In the genomic region with DNA sequence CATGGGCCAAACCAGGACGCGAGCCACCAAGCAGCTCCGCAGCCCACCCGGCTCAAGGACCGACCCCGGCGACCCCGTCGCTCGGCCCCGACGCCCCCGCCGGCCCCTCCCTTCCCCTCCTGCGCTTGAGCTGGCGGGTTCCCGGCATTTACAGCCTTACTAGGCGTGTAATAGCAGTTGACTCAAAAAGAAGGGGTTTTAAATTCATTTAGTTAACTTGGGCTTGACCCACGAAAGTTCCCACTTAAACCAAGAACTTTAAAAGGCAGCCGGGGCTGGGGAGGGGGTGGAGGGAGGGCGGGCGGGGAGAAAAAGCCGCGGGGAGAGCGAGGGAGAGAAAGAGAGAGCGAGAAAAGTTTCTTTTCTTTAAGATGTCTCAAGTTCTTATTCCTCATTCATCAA, we compare ENCODE assay signal across 15 cellular contexts. TPM values are rescaled to one million over a fixed set of nuclear protein-coding genes. Genes with fewer than 3 reads are reported as not detected.
DNase-seq lines count a peak whose midpoint lies in the region; ATAC-seq and TF ChIP-seq lines count a peak whose summit lies in the region.
"Had no signal": no experiment of that assay in that cellular context is flagged by ENCODE, and none has a peak within 500 bp of the region (broad histone marks: within the 10 kb centered on the region; RNA-seq: fewer than 3 reads in every experiment).

No MANE protein-coding gene starts in this region.

- peaks cover 27% of the 10 kb centered on the region for H3K27me3 Mint-ChIP-seq in activated naive CD4-positive, alpha-beta T cell treated with anti-CD3 and anti-CD28 coated beads, Interleukin-2, amount 50 U/mL, for 24 hours
- peaks cover 48% of the 10 kb centered on the region for H3K27me3 Mint-ChIP-seq in T-helper 17 cell
- peaks cover 82% of the 10 kb centered on the region for H3K27me3 Mint-ChIP-seq in stimulated activated memory B cell treated with anti-CD40 and anti-IgM and Interleukin-4, amounts not matched to agents 10 μg/mL and 1 μg/mL and 100 μg/mL, for 72 hours

- no peak overlapping the region for H3K27ac ChIP-seq in iPS-18a (ENCODE audit: low read length)
- no peak overlapping the region for H3K27ac ChIP-seq in colonic mucosa
- H3K27ac ChIP-seq: heart right ventricle, KMS-11, lower lobe of right lung, testis had no signal

- H3K4me3 ChIP-seq in iPS-18a (ENCODE audit: low read length) = peak overlapping the region; percentile 28
- H3K4me3 ChIP-seq in colonic mucosa = no peak overlapping the region
- H3K4me3 ChIP-seq: lower lobe of right lung, testis had no signal

- H3K4me3 Mint-ChIP-seq in activated naive CD4-positive, alpha-beta T cell treated with anti-CD3 and anti-CD28 coated beads, Interleukin-2, amount 50 U/mL, for 24 hours = peak overlapping the region; percentile 67
- H3K4me3 Mint-ChIP-seq in T-helper 17 cell = peak overlapping the region; percentile 62
- H3K4me3 Mint-ChIP-seq in stimulated activated memory B cell treated with anti-CD40 and anti-IgM and Interleukin-4, amounts not matched to agents 10 μg/mL and 1 μg/mL and 100 μg/mL, for 72 hours = peak overlapping the region; percentile 37

- no peak for DNase-seq in activated naive CD4-positive, alpha-beta T cell treated with Interleukin-2 at 50 U/mL for 16 hours
- DNase-seq in T-helper 17 cell (no peak), colonic mucosa (no peak)
- DNase-seq: heart right ventricle, lower lobe of right lung, NCI-H526 treated with DMSO at 0.1 percent for 48 hours, SIG-M5, testis had no signal

- H3K9ac ChIP-seq in iPS-18a (ENCODE audit: low read length) (no peak overlapping the region), colonic mucosa (ENCODE audit: low read depth in 2 of 2, low read length in 2 of 2) (no peak overlapping the region)
- H3K9ac ChIP-seq: KMS-11 had no signal

- TF ChIP-seq CTCF in colonic mucosa (IDR thresholded peaks at IDR 0.05) = no peak

- no peak for ATAC-seq in T-helper 17 cell
- ATAC-seq in stimulated activated memory B cell treated with anti-CD40 and anti-IgM and Interleukin-4, amounts not matched to agents 10 μg/mL and 1 μg/mL and 100 μg/mL, for 72 hours = no peak
- ATAC-seq in HG02870 (IDR thresholded peaks at IDR 0.05; ENCODE audit: unreplicated experiment) = no peak
- no peak for ATAC-seq in HG03135 (IDR thresholded peaks at IDR 0.05; ENCODE audit: unreplicated experiment)
- ATAC-seq: heart right ventricle, lower lobe of right lung had no signal

- peaks cover 25% of the 10 kb centered on the region for H3K4me1 Mint-ChIP-seq in activated naive CD4-positive, alpha-beta T cell treated with anti-CD3 and anti-CD28 coated beads, Interleukin-2, amount 50 U/mL, for 24 hours
- peaks cover 18% of the 10 kb centered on the region for H3K4me1 Mint-ChIP-seq in T-helper 17 cell
- peaks cover 35% of the 10 kb centered on the region for H3K4me1 Mint-ChIP-seq in stimulated activated memory B cell treated with anti-CD40 and anti-IgM and Interleukin-4, amounts not matched to agents 10 μg/mL and 1 μg/mL and 100 μg/mL, for 72 hours

- no peaks in the 10 kb centered on the region for H3K9me3 ChIP-seq in T-helper 17 cell (ENCODE audit: control insufficient read depth, low read length, poor library complexity, severe bottlenecking)
- no peaks in the 10 kb centered on the region for H3K9me3 ChIP-seq in iPS-18a (ENCODE audit: control insufficient read depth, low read depth, low read length)
- no peaks in the 10 kb centered on the region for H3K9me3 ChIP-seq in colonic mucosa
- H3K9me3 ChIP-seq: heart right ventricle, lower lobe of right lung, testis had no signal

- H3K36me3 Mint-ChIP-seq in activated naive CD4-positive, alpha-beta T cell treated with anti-CD3 and anti-CD28 coated beads, Interleukin-2, amount 50 U/mL, for 24 hours = no peaks in the 10 kb centered on the region
- H3K36me3 Mint-ChIP-seq in T-helper 17 cell (ENCODE audit: low read depth) = peaks cover 2% of the 10 kb centered on the region
- peaks cover 5% of the 10 kb centered on the region for H3K36me3 Mint-ChIP-seq in stimulated activated memory B cell treated with anti-CD40 and anti-IgM and Interleukin-4, amounts not matched to agents 10 μg/mL and 1 μg/mL and 100 μg/mL, for 72 hours

- H3K36me3 ChIP-seq in iPS-18a (ENCODE audit: control insufficient read depth, low read depth, low read length) (no peaks in the 10 kb centered on the region), colonic mucosa (no peaks in the 10 kb centered on the region)
- H3K36me3 ChIP-seq: heart right ventricle, lower lobe of right lung had no signal

- intact Hi-C loops in colonic mucosa (cut with DNase I) = no loop called here

- no peaks in the 10 kb centered on the region for H3K9me3 Mint-ChIP-seq in activated naive CD4-positive, alpha-beta T cell treated with anti-CD3 and anti-CD28 coated beads, Interleukin-2, amount 50 U/mL, for 24 hours
- no peaks in the 10 kb centered on the region for H3K9me3 Mint-ChIP-seq in stimulated activated memory B cell treated with anti-CD40 and anti-IgM and Interleukin-4, amounts not matched to agents 10 μg/mL and 1 μg/mL and 100 μg/mL, for 72 hours

- no peak overlapping the region for H3K27ac Mint-ChIP-seq in activated naive CD4-positive, alpha-beta T cell treated with anti-CD3 and anti-CD28 coated beads, Interleukin-2, amount 50 U/mL, for 24 hours
- no peak overlapping the region for H3K27ac Mint-ChIP-seq in T-helper 17 cell
- H3K27ac Mint-ChIP-seq in stimulated activated memory B cell treated with anti-CD40 and anti-IgM and Interleukin-4, amounts not matched to agents 10 μg/mL and 1 μg/mL and 100 μg/mL, for 72 hours = peak overlapping the region; percentile 16

- H3K4me1 ChIP-seq in iPS-18a (ENCODE audit: control insufficient read depth, low read depth, low read length) (peaks cover 13% of the 10 kb centered on the region), colonic mucosa (peaks cover 3% of the 10 kb centered on the region)

- H3K27me3 ChIP-seq in iPS-18a (ENCODE audit: control insufficient read depth, insufficient read depth, low read length) (peaks cover 94% of the 10 kb centered on the region), colonic mucosa (peaks cover 83% of the 10 kb centered on the region)

RNA-seq across cellular contexts. Expression of gene PRDM12, which starts 0.6 kb away (rescaled TPM):
- not detected for total RNA-seq in T-helper 17 cell
- not detected for total RNA-seq in colonic mucosa
- total RNA-seq: heart right ventricle, lower lobe of right lung, omental fat pad had no signal

RNA-seq across cellular contexts. Expression of gene EXOSC2, which starts 28.6 kb away (rescaled TPM):
- total RNA-seq in T-helper 17 cell (10 to 100 TPM; 44.0 to 54.3 TPM), colonic mucosa (10 to 100 TPM; 13.6 to 34.2 TPM)
